Comparison of ENCODE assay signal across 1 cellular context in the genomic region with DNA sequence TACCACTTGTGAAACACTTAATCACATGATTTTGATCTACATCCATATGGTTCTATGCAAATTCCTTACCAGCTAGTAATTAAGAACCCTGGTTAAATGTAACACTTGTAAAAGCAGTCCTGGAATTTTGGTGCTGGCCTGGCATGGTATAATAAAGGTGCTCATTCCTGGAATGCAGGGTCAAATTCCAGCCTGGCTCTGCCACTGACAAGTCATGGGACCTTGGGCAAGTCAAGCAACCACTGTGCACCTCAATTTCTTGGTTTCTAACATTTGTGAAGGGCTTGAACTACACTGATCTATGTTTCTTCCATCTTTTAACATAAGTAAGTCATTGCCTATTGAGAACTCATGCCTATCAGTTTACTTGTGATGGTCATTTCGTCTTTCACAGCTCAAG.
TF ChIP-seq lines count a peak whose summit lies in the region.

No MANE protein-coding gene starts in this region.

TF ChIP-seq in K562, 482 proteins besides CTCF, POLR2A, EP300 and RAD21 (continued from another document and continues in another):
- TF ChIP-seq, protein P1, sequence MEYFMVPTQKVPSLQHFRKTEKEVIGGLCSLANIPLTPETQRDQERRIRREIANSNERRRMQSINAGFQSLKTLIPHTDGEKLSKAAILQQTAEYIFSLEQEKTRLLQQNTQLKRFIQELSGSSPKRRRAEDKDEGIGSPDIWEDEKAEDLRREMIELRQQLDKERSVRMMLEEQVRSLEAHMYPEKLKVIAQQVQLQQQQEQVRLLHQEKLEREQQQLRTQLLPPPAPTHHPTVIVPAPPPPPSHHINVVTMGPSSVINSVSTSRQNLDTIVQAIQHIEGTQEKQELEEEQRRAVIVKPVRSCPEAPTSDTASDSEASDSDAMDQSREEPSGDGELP (CRISPR knock-in tag; IDR thresholded peaks at IDR 0.05; ENCODE audit: borderline replicate concordance), result no peak
- no peak for TF ChIP-seq NR1H2 (CRISPR knock-in tag; IDR thresholded peaks at IDR 0.05)
- no peak for TF ChIP-seq SIN3A (IDR thresholded peaks at IDR 0.05; ENCODE audit: borderline replicate concordance in 2 of 2, control insufficient read depth in 1 of 2, low read depth in 2 of 2, low read length in 2 of 2)
- TF ChIP-seq CBFA2T2 (conservative IDR thresholded peaks at IDR 0.05), result no peak
- TF ChIP-seq SMAD4 (CRISPR knock-in tag; conservative IDR thresholded peaks at IDR 0.05), result peak; percentile 65
- 0 out of 2 replicates have a peak, but pooled peaks have one; percentile 64 for TF ChIP-seq TSHZ1 (CRISPR knock-in tag; IDR thresholded peaks at IDR 0.05)
- TF ChIP-seq, protein P2, sequence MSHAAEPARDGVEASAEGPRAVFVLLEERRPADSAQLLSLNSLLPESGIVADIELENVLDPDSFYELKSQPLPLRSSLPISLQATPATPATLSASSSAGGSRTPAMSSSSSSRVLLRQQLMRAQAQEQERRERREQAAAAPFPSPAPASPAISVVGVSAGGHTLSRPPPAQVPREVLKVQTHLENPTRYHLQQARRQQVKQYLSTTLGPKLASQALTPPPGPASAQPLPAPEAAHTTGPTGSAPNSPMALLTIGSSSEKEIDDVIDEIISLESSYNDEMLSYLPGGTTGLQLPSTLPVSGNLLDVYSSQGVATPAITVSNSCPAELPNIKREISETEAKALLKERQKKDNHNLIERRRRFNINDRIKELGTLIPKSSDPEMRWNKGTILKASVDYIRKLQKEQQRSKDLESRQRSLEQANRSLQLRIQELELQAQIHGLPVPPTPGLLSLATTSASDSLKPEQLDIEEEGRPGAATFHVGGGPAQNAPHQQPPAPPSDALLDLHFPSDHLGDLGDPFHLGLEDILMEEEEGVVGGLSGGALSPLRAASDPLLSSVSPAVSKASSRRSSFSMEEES (CRISPR knock-in tag; IDR thresholded peaks at IDR 0.05), result peak; percentile 36
- no peak for TF ChIP-seq NELFE (IDR thresholded peaks at IDR 0.05; ENCODE audit: insufficient read depth, insufficient read length)
- no peak for TF ChIP-seq ATF1 (CRISPR knock-in tag; IDR thresholded peaks at IDR 0.05)
- 0 out of 2 replicates have a peak, but pooled peaks have one; percentile 29 for TF ChIP-seq ATF1 (tag; IDR thresholded peaks at IDR 0.05)
- TF ChIP-seq CAMTA2 (CRISPR knock-in tag; conservative IDR thresholded peaks at IDR 0.05), result no peak
- no peak for TF ChIP-seq TAF1 (IDR thresholded peaks at IDR 0.05; ENCODE audit: control insufficient read depth, extremely low read depth, insufficient read depth, low read length, severe bottlenecking)
- no peak for TF ChIP-seq BCOR (IDR thresholded peaks at IDR 0.05)
- TF ChIP-seq NFRKB (IDR thresholded peaks at IDR 0.05; ENCODE audit: low read depth), result 0 out of 2 replicates have a peak, but pooled peaks have one; percentile 2
- TF ChIP-seq CREM (IDR thresholded peaks at IDR 0.05; ENCODE audit: low read depth), result no peak
- peak; percentile 52; the same call in 1 of the 2 replicates for TF ChIP-seq KLF6 (CRISPR knock-in tag; IDR thresholded peaks at IDR 0.05; ENCODE audit: borderline replicate concordance)
- no peak for TF ChIP-seq ZNF143 (CRISPR knock-in tag; IDR thresholded peaks at IDR 0.05)
- TF ChIP-seq SMAD3 (CRISPR knock-in tag; conservative IDR thresholded peaks at IDR 0.05), result 0 out of 2 replicates have a peak, but pooled peaks have one; percentile 54
- TF ChIP-seq, protein P3, sequence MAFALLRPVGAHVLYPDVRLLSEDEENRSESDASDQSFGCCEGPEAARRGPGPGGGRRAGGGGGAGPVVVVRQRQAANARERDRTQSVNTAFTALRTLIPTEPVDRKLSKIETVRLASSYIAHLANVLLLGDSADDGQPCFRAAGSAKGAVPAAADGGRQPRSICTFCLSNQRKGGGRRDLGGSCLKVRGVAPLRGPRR (CRISPR knock-in tag; IDR thresholded peaks at IDR 0.05), result 0 out of 2 replicates have a peak, but pooled peaks have one; percentile 55
- no peak for TF ChIP-seq GTF2B (IDR thresholded peaks at IDR 0.05; ENCODE audit: extremely low read depth, insufficient read length)
- no peak for TF ChIP-seq GATAD2A (IDR thresholded peaks at IDR 0.05)
- no peak for TF ChIP-seq CLOCK (CRISPR knock-in tag; IDR thresholded peaks at IDR 0.05; ENCODE audit: borderline replicate concordance)
- TF ChIP-seq ZNF253 (CRISPR knock-in tag; conservative IDR thresholded peaks at IDR 0.05), result no peak
- 0 out of 2 replicates have a peak, but pooled peaks have one; percentile 2 for TF ChIP-seq TCF3 (CRISPR knock-in tag; IDR thresholded peaks at IDR 0.05)
- TF ChIP-seq ZNF583 (CRISPR knock-in tag; IDR thresholded peaks at IDR 0.05), result 0 out of 2 replicates have a peak, but pooled peaks have one; percentile 18
- peak; percentile 32; the same call in 1 of the 2 replicates for TF ChIP-seq PTRF (tag; IDR thresholded peaks at IDR 0.05)
- TF ChIP-seq POLR2H (tag; IDR thresholded peaks at IDR 0.05; ENCODE audit: low read depth), result no peak
- TF ChIP-seq TEAD2 (tag; IDR thresholded peaks at IDR 0.05), result peak; percentile 54; the same call in 1 of the 2 replicates
- no peak for TF ChIP-seq ZNF133 (CRISPR knock-in tag; IDR thresholded peaks at IDR 0.05)
- peak; percentile 37; the same call in 1 of the 2 replicates for TF ChIP-seq PTTG1 (tag; IDR thresholded peaks at IDR 0.05; ENCODE audit: low read depth)
- TF ChIP-seq GTF2F1 (IDR thresholded peaks at IDR 0.05; ENCODE audit: low read depth, low read length), result no peak
- 0 out of 2 replicates have a peak, but pooled peaks have one; percentile 4 for TF ChIP-seq TEAD4 (IDR thresholded peaks at IDR 0.05; ENCODE audit: low read length)
- TF ChIP-seq TEAD4 (CRISPR knock-in tag; IDR thresholded peaks at IDR 0.05; ENCODE audit: borderline replicate concordance), result no peak
- TF ChIP-seq NR4A1 (CRISPR knock-in tag; IDR thresholded peaks at IDR 0.05), result no peak
- TF ChIP-seq NR4A1 (tag; IDR thresholded peaks at IDR 0.05), result peak; percentile 87
- TF ChIP-seq MYNN (IDR thresholded peaks at IDR 0.05), result no peak
- TF ChIP-seq MYNN (CRISPR knock-in tag; IDR thresholded peaks at IDR 0.05), result no peak
- TF ChIP-seq FOXM1 (IDR thresholded peaks at IDR 0.05; ENCODE audit: low read depth), result no peak
- no peak for TF ChIP-seq FOXM1 (CRISPR knock-in tag; IDR thresholded peaks at IDR 0.05; ENCODE audit: low read depth)
- TF ChIP-seq FOXO4 (CRISPR knock-in tag; IDR thresholded peaks at IDR 0.05), result 0 out of 2 replicates have a peak, but pooled peaks have one; percentile 38
- TF ChIP-seq RFX1 (IDR thresholded peaks at IDR 0.05), result no peak
- TF ChIP-seq ZNF639 (CRISPR knock-in tag; conservative IDR thresholded peaks at IDR 0.05 in 1 of 2, IDR thresholded peaks at IDR 0.05 in 1 of 2), result no peak
- no peak for TF ChIP-seq HSF4 (CRISPR knock-in tag; IDR thresholded peaks at IDR 0.05; ENCODE audit: borderline replicate concordance)
- TF ChIP-seq SETDB1 (IDR thresholded peaks at IDR 0.05; ENCODE audit: low read length), result no peak
- no peak for TF ChIP-seq ELK1 (CRISPR knock-in tag; IDR thresholded peaks at IDR 0.05)
- TF ChIP-seq CHD4 (IDR thresholded peaks at IDR 0.05; ENCODE audit: insufficient read depth, insufficient replicate concordance, low read depth, low read length, poor library complexity, severe bottlenecking), result no peak
- TF ChIP-seq PHB (CRISPR knock-in tag; IDR thresholded peaks at IDR 0.05), result no peak
- TF ChIP-seq SNIP1 (IDR thresholded peaks at IDR 0.05; ENCODE audit: low read depth), result no peak
- TF ChIP-seq MIER1 (IDR thresholded peaks at IDR 0.05; ENCODE audit: low read depth), result no peak
- TF ChIP-seq CXXC5 (CRISPR knock-in tag; IDR thresholded peaks at IDR 0.05), result peak; percentile 49
